Comparison of ENCODE assay signal across 14 cellular contexts in the genomic region with DNA sequence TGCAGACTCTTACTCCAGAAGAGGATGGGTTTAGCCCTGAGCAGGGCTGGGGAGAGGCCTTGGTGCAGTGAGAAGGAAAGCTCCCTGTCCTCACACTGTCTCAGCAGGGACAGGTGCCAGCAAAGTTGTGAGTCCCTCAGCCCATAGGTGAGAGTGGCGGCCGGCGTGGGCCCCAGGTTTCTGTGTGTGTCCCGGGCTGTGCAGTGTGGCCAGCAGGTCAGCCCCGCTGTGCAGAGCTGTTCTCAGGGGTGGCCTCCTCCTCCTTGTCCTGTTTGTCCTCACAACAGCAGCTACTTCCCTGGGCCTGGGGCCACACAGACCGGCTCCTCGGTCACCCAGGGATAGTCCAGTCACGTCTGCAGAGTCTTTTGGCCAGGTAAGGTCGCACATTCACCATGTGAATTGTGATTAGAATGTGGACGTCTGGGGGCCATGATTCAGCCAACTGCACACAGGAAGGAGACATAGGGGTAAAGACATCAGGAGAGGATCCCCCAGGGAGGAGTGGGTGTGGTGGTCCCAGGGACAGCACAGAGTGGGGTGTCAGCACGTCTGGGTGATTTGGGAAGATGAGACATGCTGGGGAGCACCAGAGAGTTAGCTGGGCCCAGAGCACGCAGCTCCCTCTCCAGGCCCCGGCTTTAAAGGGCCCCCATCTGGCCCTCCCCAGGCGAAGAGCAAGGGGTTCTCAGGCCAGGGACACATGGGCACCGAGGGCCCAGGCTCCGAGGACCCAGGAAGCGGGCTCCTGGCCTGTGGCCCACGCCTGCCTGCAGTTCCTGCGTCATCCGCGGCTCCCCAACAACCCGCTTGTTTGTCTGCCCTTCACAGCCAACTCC.
DNase-seq lines count a peak whose midpoint lies in the region; ATAC-seq and TF ChIP-seq lines count a peak whose summit lies in the region.
"Had no signal": no experiment of that assay in that cellular context is flagged by ENCODE, and none has a peak within 500 bp of the region (broad histone marks: within the 10 kb centered on the region; RNA-seq: fewer than 3 reads in every experiment).

No MANE protein-coding gene starts in this region.

- ATAC-seq in HG02623 (IDR thresholded peaks at IDR 0.05; ENCODE audit: unreplicated experiment) (no peak), GM19328 (IDR thresholded peaks at IDR 0.05; ENCODE audit: unreplicated experiment) (no peak), GM18511 (IDR thresholded peaks at IDR 0.05; ENCODE audit: unreplicated experiment) (no peak)
- ATAC-seq: pancreas; stimulated activated naive B cell treated with anti-CD40 and anti-IgM and Interleukin-4, amounts not matched to agents 10 μg/mL and 1 μg/mL and 100 μg/mL, for 72 hours; upper lobe of right lung had no signal

- DNase-seq in Calu3, result no peak
- DNase-seq in islet precursor cell, result peak; percentile 51
- DNase-seq in posterior vena cava (ENCODE audit: low spot score), result peak; percentile 67
- DNase-seq in SW480 (ENCODE audit: low spot score), result no peak
- DNase-seq: activated CD4-positive, CD25-positive, alpha-beta regulatory T cell; NCI-H1105 treated with DMSO at 0.1 percent for 48 hours; RPMI8226; stimulated activated naive B cell treated with anti-CD40 and anti-IgM and Interleukin-4, amounts not matched to agents 10 μg/mL and 1 μg/mL and 100 μg/mL, for 72 hours; upper lobe of right lung had no signal

- H3K9ac ChIP-seq in Loucy (ENCODE audit: low read depth, low read length, poor library complexity, severe bottlenecking), result peak overlapping the region; percentile 23

- peaks cover 52% of the 10 kb centered on the region for H3K36me3 Mint-ChIP-seq in Calu3 (ENCODE audit: insufficient read depth, unreplicated experiment)
- H3K36me3 Mint-ChIP-seq: stimulated activated naive B cell treated with anti-CD40 and anti-IgM and Interleukin-4, amounts not matched to agents 10 μg/mL and 1 μg/mL and 100 μg/mL, for 72 hours had no signal

- no TSS peak for BruUV-seq in Calu3 (replicated peaks; lab: Mats Ljungman, UMichigan)

- H3K9me3 Mint-ChIP-seq in Calu3 (ENCODE audit: low read depth, unreplicated experiment), result no peaks in the 10 kb centered on the region
- H3K9me3 Mint-ChIP-seq: stimulated activated naive B cell treated with anti-CD40 and anti-IgM and Interleukin-4, amounts not matched to agents 10 μg/mL and 1 μg/mL and 100 μg/mL, for 72 hours had no signal

- TF ChIP-seq CTCF in Calu3 (IDR thresholded peaks at IDR 0.05; ENCODE audit: unreplicated experiment) (no peak), Loucy (conservative IDR thresholded peaks at IDR 0.05; ENCODE audit: low read length) (no peak)

- CTCF ChIA-PET in Calu3 (lab: Charles Lee), result interaction anchor here (0.8 kb wide), 1 partner anchor 13 kb away, joined by 3 read pairs; no protein-coding TSS in a partner anchor

- no peaks in the 10 kb centered on the region for H3K9me3 ChIP-seq in Loucy (ENCODE audit: insufficient read depth, low read depth, low read length)
- H3K9me3 ChIP-seq: pancreas, upper lobe of right lung had no signal

- no peaks in the 10 kb centered on the region for H3K36me3 ChIP-seq in Loucy (ENCODE audit: insufficient read depth, low read length)
- H3K36me3 ChIP-seq: pancreas, upper lobe of right lung had no signal

- no peaks in the 10 kb centered on the region for H3K27me3 Mint-ChIP-seq in Calu3 (ENCODE audit: unreplicated experiment)

- H2AFZ ChIP-seq in Loucy (ENCODE audit: low read length), result no peak overlapping the region

- peak overlapping the region; percentile 32 for H3K27ac Mint-ChIP-seq in Calu3 (ENCODE audit: unreplicated experiment)
- H3K27ac Mint-ChIP-seq: stimulated activated naive B cell treated with anti-CD40 and anti-IgM and Interleukin-4, amounts not matched to agents 10 μg/mL and 1 μg/mL and 100 μg/mL, for 72 hours had no signal

- no peaks in the 10 kb centered on the region for H3K9me2 ChIP-seq in Loucy (replicated peaks; ENCODE audit: low read depth, low read length)

- peaks cover 9% of the 10 kb centered on the region for H3K4me1 Mint-ChIP-seq in Calu3 (ENCODE audit: low read depth, unreplicated experiment)
- H3K4me1 Mint-ChIP-seq: stimulated activated naive B cell treated with anti-CD40 and anti-IgM and Interleukin-4, amounts not matched to agents 10 μg/mL and 1 μg/mL and 100 μg/mL, for 72 hours had no signal

- H3K4me3 ChIP-seq in Loucy (ENCODE audit: low read length, poor library complexity, severe bottlenecking), result no peak overlapping the region
- H3K4me3 ChIP-seq: pancreas, upper lobe of right lung had no signal

- no peak overlapping the region for H3K4me3 Mint-ChIP-seq in Calu3 (ENCODE audit: low read depth, unreplicated experiment)
- H3K4me3 Mint-ChIP-seq: stimulated activated naive B cell treated with anti-CD40 and anti-IgM and Interleukin-4, amounts not matched to agents 10 μg/mL and 1 μg/mL and 100 μg/mL, for 72 hours had no signal

- H4K20me1 ChIP-seq in Loucy (ENCODE audit: insufficient read depth, low read length, poor library complexity, severe bottlenecking), result no peaks in the 10 kb centered on the region

- H3K4me2 ChIP-seq in Loucy (ENCODE audit: low read depth, low read length, poor library complexity, severe bottlenecking), result no peak overlapping the region

- no peaks in the 10 kb centered on the region for H3K27me3 ChIP-seq in Loucy (ENCODE audit: insufficient read depth, low read length, poor library complexity, severe bottlenecking)
- H3K27me3 ChIP-seq: pancreas, upper lobe of right lung had no signal

- H3F3A ChIP-seq in Loucy (ENCODE audit: low read depth), result no peaks in the 10 kb centered on the region

- intact Hi-C loops in Calu3 (cut with micrococcal nuclease; ENCODE audit: unreplicated experiment) (no loop called here), posterior vena cava (cut with DNase I) (no loop called here)

- H3K79me2 ChIP-seq in Loucy (ENCODE audit: insufficient read depth, low read length), result no peaks in the 10 kb centered on the region

- peaks cover 18% of the 10 kb centered on the region for H3K4me1 ChIP-seq in Loucy (ENCODE audit: insufficient read depth, low read length, poor library complexity, severe bottlenecking)
- H3K4me1 ChIP-seq: pancreas had no signal

Comparison
In these comparisons a context has a peak if more than half of its experiments do, and no peak if none do; other contexts are left out.
1. DNase-seq: peak in islet precursor cell (single experiment) and posterior vena cava (single experiment); none in Calu3 (single experiment) and SW480 (single experiment).